8 cellular contexts compared by ENCODE assay signal in the genomic region with DNA sequence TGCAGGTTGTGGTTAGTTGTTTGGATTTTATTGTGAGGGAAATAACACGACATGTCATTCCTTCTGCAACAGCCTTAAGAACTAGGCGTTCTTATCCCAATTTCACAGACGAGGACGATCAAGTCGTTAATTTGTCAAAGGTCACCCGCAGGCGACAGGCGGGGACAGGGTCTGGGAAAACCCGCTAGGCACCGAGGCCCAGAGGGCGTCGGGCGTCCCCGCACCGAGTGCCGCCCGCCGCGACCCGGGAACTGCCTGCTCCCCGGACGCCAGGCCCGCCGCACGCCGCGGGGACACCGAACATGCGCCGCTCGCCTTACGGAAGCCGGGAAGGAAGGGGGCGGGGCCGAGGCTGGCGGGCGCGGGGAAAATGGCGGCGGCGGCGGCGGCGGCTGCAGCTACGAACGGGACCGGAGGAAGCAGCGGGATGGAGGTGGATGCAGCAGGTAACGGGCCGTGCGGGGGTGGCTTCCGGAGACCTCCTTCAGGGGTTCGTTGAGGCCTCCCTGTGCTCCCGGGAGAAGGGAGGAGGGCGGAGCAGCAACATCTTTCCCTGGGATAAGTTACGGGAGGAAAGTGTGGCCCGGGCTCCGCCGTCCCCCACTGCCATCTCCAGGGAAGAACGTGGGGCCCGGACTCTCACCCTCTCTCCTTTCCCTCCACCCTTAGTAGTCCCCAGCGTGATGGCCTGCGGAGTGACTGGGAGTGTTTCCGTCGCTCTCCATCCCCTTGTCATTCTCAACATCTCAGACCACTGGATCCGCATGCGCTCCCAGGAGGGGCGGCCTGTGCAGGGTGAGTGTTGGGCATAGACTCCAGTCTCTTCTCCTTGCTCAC. TPM values are rescaled to one million over a fixed set of nuclear protein-coding genes. Genes with fewer than 3 reads are reported as not detected.
DNase-seq lines count a peak whose midpoint lies in the region; ATAC-seq and TF ChIP-seq lines count a peak whose summit lies in the region.

Gene COPS6, plus strand, starts transcription at position 349 of the 837 bp plus-strand sequence. Its CDS starts 22 bp downstream, at position 371.

- H3F3A ChIP-seq in SK-N-SH (replicated peaks; ENCODE audit: insufficient read depth): peaks cover 72% of the 10 kb centered on the region

- H3K79me2 ChIP-seq in SK-N-SH (ENCODE audit: insufficient read depth): peaks cover 51% of the 10 kb centered on the region

- H3K27ac Mint-ChIP-seq in activated naive CD4-positive, alpha-beta T cell treated with anti-CD3 and anti-CD28 coated beads, Interleukin-2, amount 50 U/mL, for 24 hours: peak within 1 kb of the TSS; percentile 94

- peaks cover 30 to 37% of the 10 kb centered on the region in 2 experiments for H3K36me3 ChIP-seq in SK-N-SH (replicated peaks in 1 of 2; ENCODE audit: control insufficient read depth in 1 of 2, insufficient read depth in 2 of 2, low read length in 1 of 2)

- no peaks in the 10 kb centered on the region for H4K20me1 ChIP-seq in SK-N-SH (ENCODE audit: insufficient read depth)

- WGBS in SK-N-SH (ENCODE audit: low lambda C conversion rate): 3% methylated on average over 38 of the region's 68 CpGs

- peak within 1 kb of the TSS; percentile 94 for H3K4me3 Mint-ChIP-seq in activated naive CD4-positive, alpha-beta T cell treated with anti-CD3 and anti-CD28 coated beads, Interleukin-2, amount 50 U/mL, for 24 hours

- peak; percentile 38 for ATAC-seq in omental fat pad (ENCODE audit: low FRiP score)

- H3K9me2 ChIP-seq in SK-N-SH: no peaks in the 10 kb centered on the region

- CTCF ChIA-PET in SK-N-SH (lab: Yijun Ruan, JAX): interaction anchor here (0.8 to 1.2 kb wide), 5 partner anchors 13 to 159 kb away, joined by 3 to 4 read pairs (median 3); partner anchors contain the start of genes AP4M1 and GJC3

- TF ChIP-seq EP300 in SK-N-SH (IDR thresholded peaks at IDR 0.05; ENCODE audit: borderline replicate concordance in 1 of 2, low read depth in 1 of 2, low read length in 1 of 2): no peak; a peak in 1 of 4 replicates

- H3K9me3 ChIP-seq in SK-N-SH: no peaks in the 10 kb centered on the region

- TF ChIP-seq CTCF in AG09309 (IDR thresholded peaks at IDR 0.05; ENCODE audit: control insufficient read depth, insufficient read depth, low read depth, low read length, missing control alignments): no peak
- no peak for TF ChIP-seq CTCF in SK-N-SH (IDR thresholded peaks at IDR 0.05)
- no peak for TF ChIP-seq CTCF in omental fat pad (IDR thresholded peaks at IDR 0.05)

- H3K4me1 ChIP-seq in SK-N-SH (ENCODE audit: control insufficient read depth in 1 of 2, insufficient read depth in 2 of 2, low read depth in 1 of 2, low read length in 1 of 2): peaks cover 25 to 33% of the 10 kb centered on the region in 2 experiments; a peak in 3 of 4 replicates

- POLR2A ChIA-PET in SK-N-SH (lab: Yijun Ruan, JAX): interaction anchor here (0.7 to 7.5 kb wide), 4 partner anchors 12 to 341 kb away, joined by 3 to 98 read pairs (median 3); partner anchors contain the start of genes AP4M1, MCM7 and MEPCE

- H3K4me3 ChIP-seq in AG09309 (ENCODE audit: control insufficient read depth, low read depth, low read length) (peak within 1 kb of the TSS; percentile 80), SK-N-SH (ENCODE audit: low read depth in 2 of 2, low read length in 1 of 2) (peak within 1 kb of the TSS; percentile 71 to 87)

- DNase-seq in AG09309 (ENCODE audit: low read depth) (no peak), Kasumi-1 (lab: John Stamatoyannopoulos, UW) (peak; percentile 36 to 54), SK-N-SH (peak; percentile 97), glomerular endothelial cell (ENCODE audit: extremely low read depth, low read depth, low spot score) (no peak), omental fat pad (ENCODE audit: low spot score) (peak; percentile 72), superior temporal gyrus (ENCODE audit: extremely low spot score) (peak; percentile 81)

- H3K27me3 ChIP-seq in SK-N-SH (ENCODE audit: insufficient read depth): no peaks in the 10 kb centered on the region

- no peaks in the 10 kb centered on the region for H3K27me3 Mint-ChIP-seq in activated naive CD4-positive, alpha-beta T cell treated with anti-CD3 and anti-CD28 coated beads, Interleukin-2, amount 50 U/mL, for 24 hours

- peak within 1 kb of the TSS; percentile 64 for H2AFZ ChIP-seq in SK-N-SH (ENCODE audit: low read depth)

- no peak for TF ChIP-seq RAD21 in SK-N-SH (IDR thresholded peaks at IDR 0.05; ENCODE audit: low read length)

- H3K9me3 Mint-ChIP-seq in activated naive CD4-positive, alpha-beta T cell treated with anti-CD3 and anti-CD28 coated beads, Interleukin-2, amount 50 U/mL, for 24 hours: no peaks in the 10 kb centered on the region

- peaks cover 2% of the 10 kb centered on the region for H3K36me3 Mint-ChIP-seq in activated naive CD4-positive, alpha-beta T cell treated with anti-CD3 and anti-CD28 coated beads, Interleukin-2, amount 50 U/mL, for 24 hours

- TF ChIP-seq POLR2A in GM19099 (IDR thresholded peaks at IDR 0.05; ENCODE audit: extremely low read depth, insufficient read length, low read depth): peak; percentile 93

- H3K4me1 Mint-ChIP-seq in activated naive CD4-positive, alpha-beta T cell treated with anti-CD3 and anti-CD28 coated beads, Interleukin-2, amount 50 U/mL, for 24 hours: peaks cover 26% of the 10 kb centered on the region

- H3K4me2 ChIP-seq in SK-N-SH: peak within 1 kb of the TSS; percentile 93

- peak within 1 kb of the TSS; percentile 84 to 98 for H3K27ac ChIP-seq in SK-N-SH (ENCODE audit: low read depth in 2 of 2, low read length in 1 of 2)

- H3K9ac ChIP-seq in SK-N-SH: peak within 1 kb of the TSS; percentile 87

TF ChIP-seq in SK-N-SH, 30 proteins besides CTCF, POLR2A, EP300 and RAD21 (continues in another document):
- TF ChIP-seq GATA2 (CRISPR knock-in tag; IDR thresholded peaks at IDR 0.05) (no peak), FOXM1 (IDR thresholded peaks at IDR 0.05; ENCODE audit: low read depth) (no peak), RXRA (IDR thresholded peaks at IDR 0.05; ENCODE audit: borderline replicate concordance, low read depth) (no peak), NFIC (IDR thresholded peaks at IDR 0.05; ENCODE audit: borderline replicate concordance) (no peak), RFX5 (IDR thresholded peaks at IDR 0.05; ENCODE audit: low read length) (no peak), USF1 (IDR thresholded peaks at IDR 0.05; ENCODE audit: borderline replicate concordance, low read depth) (no peak), POLR2AphosphoS5 (IDR thresholded peaks at IDR 0.05; ENCODE audit: low read depth, low read length) (peak; percentile 85), JUND (IDR thresholded peaks at IDR 0.05) (no peak), MEF2A (IDR thresholded peaks at IDR 0.05; ENCODE audit: borderline replicate concordance, low read depth) (no peak), CHD2 (IDR thresholded peaks at IDR 0.05; ENCODE audit: low read length, partially characterized antibody) (no peak), IRF3 (IDR thresholded peaks at IDR 0.05; ENCODE audit: low read depth, low read length) (no peak), YY1 (IDR thresholded peaks at IDR 0.05; ENCODE audit: low read depth) (peak; percentile 99), TEAD4 (IDR thresholded peaks at IDR 0.05; ENCODE audit: borderline replicate concordance, insufficient read depth) (peak; percentile 13; the same call in 1 of the 2 replicates), MXI1 (IDR thresholded peaks at IDR 0.05; ENCODE audit: low read depth, low read length) (peak; percentile 92), FOSL2 (IDR thresholded peaks at IDR 0.05; ENCODE audit: borderline replicate concordance, low read depth) (no peak)
- TF ChIP-seq, protein P1, sequence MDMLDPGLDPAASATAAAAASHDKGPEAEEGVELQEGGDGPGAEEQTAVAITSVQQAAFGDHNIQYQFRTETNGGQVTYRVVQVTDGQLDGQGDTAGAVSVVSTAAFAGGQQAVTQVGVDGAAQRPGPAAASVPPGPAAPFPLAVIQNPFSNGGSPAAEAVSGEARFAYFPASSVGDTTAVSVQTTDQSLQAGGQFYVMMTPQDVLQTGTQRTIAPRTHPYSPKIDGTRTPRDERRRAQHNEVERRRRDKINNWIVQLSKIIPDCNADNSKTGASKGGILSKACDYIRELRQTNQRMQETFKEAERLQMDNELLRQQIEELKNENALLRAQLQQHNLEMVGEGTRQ (IDR thresholded peaks at IDR 0.05; ENCODE audit: borderline replicate concordance, low read depth, low read length): no peak
- TF ChIP-seq, protein P2, sequence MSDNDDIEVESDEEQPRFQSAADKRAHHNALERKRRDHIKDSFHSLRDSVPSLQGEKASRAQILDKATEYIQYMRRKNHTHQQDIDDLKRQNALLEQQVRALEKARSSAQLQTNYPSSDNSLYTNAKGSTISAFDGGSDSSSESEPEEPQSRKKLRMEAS (IDR thresholded peaks at IDR 0.05; ENCODE audit: low read depth): peak; percentile 99

RNA-seq across cellular contexts. Expression of gene COPS6, which starts in this region (rescaled TPM):
- 413 and 435 TPM in 2 replicates for polyA plus RNA-seq in SK-N-SH (2012; rRNA removed)
- polyA plus RNA-seq in SK-N-SH (2012; cell fraction: cytosol; rRNA removed): 340 and 388 TPM in 2 replicates
- 259 and 284 TPM in 2 replicates for polyA plus RNA-seq in SK-N-SH (2012; cell fraction: nucleus; rRNA removed)
- total RNA-seq in glomerular endothelial cell: 89.7 and 92.1 TPM in 2 replicates
- total RNA-seq in omental fat pad: 10 to 100 TPM; 41.6 to 69.0 (median 50.0) TPM

Comparison
In these comparisons a context has a peak if more than half of its experiments do, and no peak if none do; other contexts are left out.
1. DNase-seq: peak in Kasumi-1 (2 of 2), SK-N-SH (single experiment), omental fat pad (single experiment) and superior temporal gyrus (single experiment); none in AG09309 (single experiment) and glomerular endothelial cell (single experiment).